1 cellular context compared by ENCODE assay signal in the genomic region with DNA sequence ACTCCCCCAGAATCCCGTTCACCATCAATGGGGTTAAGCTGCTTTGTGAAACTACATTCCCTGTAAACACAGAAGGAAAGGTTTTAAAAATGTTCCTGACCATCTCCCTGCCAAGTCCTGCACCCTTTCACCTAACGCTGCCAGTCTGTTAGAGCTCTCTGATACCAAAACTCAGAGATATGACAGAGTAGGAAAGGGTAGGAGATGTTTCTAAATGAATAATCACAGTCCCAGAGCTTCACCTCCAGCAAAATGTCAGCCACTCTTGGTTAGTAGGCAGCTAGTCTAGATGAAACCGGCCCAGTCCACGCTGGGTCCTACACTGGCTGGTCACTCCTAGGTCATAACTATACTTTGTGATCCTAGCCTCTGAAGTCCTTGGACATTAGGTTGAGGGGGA.
TF ChIP-seq lines count a peak whose summit lies in the region.

No MANE protein-coding gene starts in this region.

TF ChIP-seq in K562, 482 proteins besides CTCF, POLR2A, EP300 and RAD21:
- TF ChIP-seq BRF1 (IDR thresholded peaks at IDR 0.05; ENCODE audit: borderline replicate concordance, extremely low read depth, insufficient read length) (no peak), GABPA (tag; conservative IDR thresholded peaks at IDR 0.05; ENCODE audit: low read depth) (no peak), EWSR1 (IDR thresholded peaks at IDR 0.05; ENCODE audit: borderline replicate concordance, low read depth, partially characterized antibody) (no peak), STAT5A (IDR thresholded peaks at IDR 0.05; ENCODE audit: borderline replicate concordance, low read length) (no peak), ADNP (tag; IDR thresholded peaks at IDR 0.05) (no peak), ZNF197 (CRISPR knock-in tag; IDR thresholded peaks at IDR 0.05; ENCODE audit: low read depth) (no peak), MAFF (IDR thresholded peaks at IDR 0.05; ENCODE audit: low read length) (no peak), THRAP3 (IDR thresholded peaks at IDR 0.05; ENCODE audit: borderline replicate concordance) (no peak)
- TF ChIP-seq, protein P1, sequence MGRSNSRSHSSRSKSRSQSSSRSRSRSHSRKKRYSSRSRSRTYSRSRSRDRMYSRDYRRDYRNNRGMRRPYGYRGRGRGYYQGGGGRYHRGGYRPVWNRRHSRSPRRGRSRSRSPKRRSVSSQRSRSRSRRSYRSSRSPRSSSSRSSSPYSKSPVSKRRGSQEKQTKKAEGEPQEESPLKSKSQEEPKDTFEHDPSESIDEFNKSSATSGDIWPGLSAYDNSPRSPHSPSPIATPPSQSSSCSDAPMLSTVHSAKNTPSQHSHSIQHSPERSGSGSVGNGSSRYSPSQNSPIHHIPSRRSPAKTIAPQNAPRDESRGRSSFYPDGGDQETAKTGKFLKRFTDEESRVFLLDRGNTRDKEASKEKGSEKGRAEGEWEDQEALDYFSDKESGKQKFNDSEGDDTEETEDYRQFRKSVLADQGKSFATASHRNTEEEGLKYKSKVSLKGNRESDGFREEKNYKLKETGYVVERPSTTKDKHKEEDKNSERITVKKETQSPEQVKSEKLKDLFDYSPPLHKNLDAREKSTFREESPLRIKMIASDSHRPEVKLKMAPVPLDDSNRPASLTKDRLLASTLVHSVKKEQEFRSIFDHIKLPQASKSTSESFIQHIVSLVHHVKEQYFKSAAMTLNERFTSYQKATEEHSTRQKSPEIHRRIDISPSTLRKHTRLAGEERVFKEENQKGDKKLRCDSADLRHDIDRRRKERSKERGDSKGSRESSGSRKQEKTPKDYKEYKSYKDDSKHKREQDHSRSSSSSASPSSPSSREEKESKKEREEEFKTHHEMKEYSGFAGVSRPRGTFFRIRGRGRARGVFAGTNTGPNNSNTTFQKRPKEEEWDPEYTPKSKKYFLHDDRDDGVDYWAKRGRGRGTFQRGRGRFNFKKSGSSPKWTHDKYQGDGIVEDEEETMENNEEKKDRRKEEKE (IDR thresholded peaks at IDR 0.05; ENCODE audit: borderline replicate concordance in 1 of 2, control insufficient read depth in 1 of 2, low read depth in 2 of 2, low read length in 1 of 2) = no peak
